Comparison of ENCODE assay signal across 9 cellular contexts in genomic region chr12:121852392-121852791, GRCh38. TPM values are rescaled to one million over a fixed set of nuclear protein-coding genes. Genes with fewer than 3 reads are reported as not detected.
"Had no signal": no experiment of that assay in that cellular context is flagged by ENCODE, and none has a peak within 500 bp of the region (broad histone marks: within the 10 kb centered on the region; RNA-seq: fewer than 3 reads in every experiment).

No MANE protein-coding gene starts in this region.

RNA-seq across cellular contexts. Expression of gene HPD, which starts 6.3 kb away (rescaled TPM):
- total RNA-seq: naive thymus-derived CD8-positive, alpha-beta T cell; natural killer cell; natural killer cell treated with Interleukin-12 subunit alpha and Interleukin-12 subunit beta and Interleukin-15 and Interleukin-18, amount 100 ng/mL, for 72 hours; occipital lobe; osteocyte; progenitor cell of endocrine pancreas; pulmonary artery endothelial cell; skeletal muscle tissue; smooth muscle cell had no signal
